In genomic region chr1:236515443-236515958, GRCh38 we compare ENCODE assay signal across 17 cellular contexts. TPM values are rescaled to one million over a fixed set of nuclear protein-coding genes. Genes with fewer than 3 reads are reported as not detected.
A peak's percentile ranks its signal among the peaks of the same experiment; 100 is the strongest.
DNase-seq lines count a peak whose midpoint lies in the region; ATAC-seq, FAIRE-seq and TF ChIP-seq lines count a peak whose summit lies in the region.
"Had no signal": no experiment of that assay in that cellular context is flagged by ENCODE, and none has a peak within 500 bp of the region (broad histone marks: within the 10 kb centered on the region; RNA-seq: fewer than 3 reads in every experiment).

No MANE protein-coding gene starts in this region.

- no peaks in the 10 kb centered on the region for H3K9me3 ChIP-seq in keratinocyte (ENCODE audit: control insufficient read depth, low read depth, low read length)
- H3K9me3 ChIP-seq: BLaER1, tibial artery had no signal

- no peaks in the 10 kb centered on the region for H3K79me2 ChIP-seq in keratinocyte (ENCODE audit: control insufficient read depth, insufficient read depth, low read length)

- no peaks in the 10 kb centered on the region for H3K9me1 ChIP-seq in keratinocyte (ENCODE audit: control insufficient read depth, extremely low read depth, insufficient read depth, low read length)

- H3K9me3 Mint-ChIP-seq in activated T-helper 1 cell treated with anti-CD3 and anti-CD28 coated beads, Interleukin-12 subunit alpha, Interleukin-12 subunit beta, Interleukin-2, Interleukin-4 antibody, amounts not matched to agents 30 ng/mL and 10 ng/mL and 1 ng/mL, durations not matched to agents 14 hours and 24 hours and 36 hours = no peaks in the 10 kb centered on the region
- no peaks in the 10 kb centered on the region for H3K9me3 Mint-ChIP-seq in activated CD8-positive, alpha-beta T cell treated with anti-CD3 and anti-CD28 coated beads, Interleukin-2, amount 10 ng/mL, durations not matched to agents 7 days and 5 days (ENCODE audit: insufficient read depth)
- H3K9me3 Mint-ChIP-seq: activated naive CD8-positive, alpha-beta T cell treated with anti-CD3 and anti-CD28 coated beads, Interleukin-2, amount 10 ng/mL, durations not matched to agents 7 days and 5 days had no signal

- no peak for ATAC-seq in activated CD8-positive, alpha-beta T cell treated with anti-CD3 and anti-CD28 coated beads, Interleukin-2, amount 10 ng/mL, durations not matched to agents 7 days and 5 days
- ATAC-seq in GM18520 (IDR thresholded peaks at IDR 0.05; ENCODE audit: unreplicated experiment) = no peak

- DNase-seq in HTR-8/SVneo (ENCODE audit: insufficient read length, low spot score) = no peak
- peak; percentile 82 for DNase-seq in NCI-H748 (lab: John Stamatoyannopoulos, UW; ENCODE audit: unreplicated experiment)
- no peak for DNase-seq in keratinocyte (ENCODE audit: low read depth, low spot score)
- no peak for DNase-seq in activated T-helper 1 cell treated with anti-CD3 and anti-CD28 coated beads, Interleukin-12 subunit alpha, Interleukin-12 subunit beta, Interleukin-2, Interleukin-4 antibody, amounts not matched to agents 30 ng/mL and 10 ng/mL and 1 ng/mL, durations not matched to agents 14 hours and 24 hours and 36 hours (ENCODE audit: low spot score)
- DNase-seq in activated CD8-positive, alpha-beta T cell treated with anti-CD3 and anti-CD28 coated beads, Interleukin-2, amount 10 ng/mL, durations not matched to agents 7 days and 5 days = no peak
- DNase-seq in germinal center (ENCODE audit: low spot score) = no peak
- DNase-seq: activated CD4-positive, alpha-beta T cell treated with anti-CD3 and anti-CD28 coated beads, Interleukin-2, amount 50 U/mL, for 48 hours; activated naive CD8-positive, alpha-beta T cell treated with anti-CD3 and anti-CD28 coated beads, Interleukin-2, amount 10 ng/mL, durations not matched to agents 7 days and 5 days; dermis blood vessel endothelial cell; NCI-H82; retina; SW 1271; tibial artery had no signal

- TF ChIP-seq CTCF in 22Rv1 (IDR thresholded peaks at IDR 0.05) (no peak), keratinocyte (optimal IDR thresholded peaks at IDR 0.05 in 1 of 3, IDR thresholded peaks at IDR 0.05 in 1 of 3, conservative IDR thresholded peaks at IDR 0.05 in 1 of 3; ENCODE audit: extremely low read depth in 1 of 3, insufficient read depth in 2 of 3, low read length in 3 of 3) (no peak)

- no peaks in the 10 kb centered on the region for H3K27me3 Mint-ChIP-seq in activated T-helper 1 cell treated with anti-CD3 and anti-CD28 coated beads, Interleukin-12 subunit alpha, Interleukin-12 subunit beta, Interleukin-2, Interleukin-4 antibody, amounts not matched to agents 30 ng/mL and 10 ng/mL and 1 ng/mL, durations not matched to agents 14 hours and 24 hours and 36 hours (ENCODE audit: insufficient read depth)
- peaks cover 19% of the 10 kb centered on the region for H3K27me3 Mint-ChIP-seq in activated CD8-positive, alpha-beta T cell treated with anti-CD3 and anti-CD28 coated beads, Interleukin-2, amount 10 ng/mL, durations not matched to agents 7 days and 5 days (ENCODE audit: low read depth)

- intact Hi-C loops in activated T-helper 1 cell treated with anti-CD3 and anti-CD28 coated beads, Interleukin-12 subunit alpha, Interleukin-12 subunit beta, Interleukin-2, Interleukin-4 antibody, amounts not matched to agents 30 ng/mL and 10 ng/mL and 1 ng/mL, durations not matched to agents 14 hours and 24 hours and 36 hours (cut with micrococcal nuclease) = no loop called here

- H3K4me1 ChIP-seq in keratinocyte (ENCODE audit: control insufficient read depth, extremely low read depth, insufficient read depth, low read length) = peaks cover 14% of the 10 kb centered on the region

- CTCF ChIA-PET in activated CD8-positive, alpha-beta T cell treated with anti-CD3 and anti-CD28 coated beads, Interleukin-2, amount 10 ng/mL, durations not matched to agents 7 days and 5 days (lab: Charles Lee) = no interaction called here

- peak overlapping the region; percentile 57 for H2AFZ ChIP-seq in keratinocyte (ENCODE audit: control insufficient read depth, low read length)

- H3K27ac ChIP-seq in 22Rv1 = peak overlapping the region; percentile 64
- no peak overlapping the region for H3K27ac ChIP-seq in keratinocyte (ENCODE audit: control insufficient read depth, insufficient read depth, low read length)
- H3K27ac ChIP-seq: BLaER1, tibial artery had no signal

- no peaks in the 10 kb centered on the region for H3K36me3 ChIP-seq in keratinocyte (ENCODE audit: control insufficient read depth in 2 of 2, extremely low read depth in 1 of 2, insufficient read depth in 2 of 2, low read length in 2 of 2)
- H3K36me3 ChIP-seq: BLaER1, tibial artery had no signal

- no peak overlapping the region for H3K4me2 ChIP-seq in keratinocyte (ENCODE audit: control insufficient read depth, extremely low read depth, insufficient read depth, low read depth, low read length)
- H3K4me2 ChIP-seq: BLaER1 had no signal

- H3K27ac Mint-ChIP-seq in activated T-helper 1 cell treated with anti-CD3 and anti-CD28 coated beads, Interleukin-12 subunit alpha, Interleukin-12 subunit beta, Interleukin-2, Interleukin-4 antibody, amounts not matched to agents 30 ng/mL and 10 ng/mL and 1 ng/mL, durations not matched to agents 14 hours and 24 hours and 36 hours = no peak overlapping the region
- no peak overlapping the region for H3K27ac Mint-ChIP-seq in activated CD8-positive, alpha-beta T cell treated with anti-CD3 and anti-CD28 coated beads, Interleukin-2, amount 10 ng/mL, durations not matched to agents 7 days and 5 days
- H3K27ac Mint-ChIP-seq: activated naive CD8-positive, alpha-beta T cell treated with anti-CD3 and anti-CD28 coated beads, Interleukin-2, amount 10 ng/mL, durations not matched to agents 7 days and 5 days had no signal

- peaks cover 29% of the 10 kb centered on the region for H3K4me1 Mint-ChIP-seq in activated T-helper 1 cell treated with anti-CD3 and anti-CD28 coated beads, Interleukin-12 subunit alpha, Interleukin-12 subunit beta, Interleukin-2, Interleukin-4 antibody, amounts not matched to agents 30 ng/mL and 10 ng/mL and 1 ng/mL, durations not matched to agents 14 hours and 24 hours and 36 hours (ENCODE audit: low read depth)
- H3K4me1 Mint-ChIP-seq in activated CD8-positive, alpha-beta T cell treated with anti-CD3 and anti-CD28 coated beads, Interleukin-2, amount 10 ng/mL, durations not matched to agents 7 days and 5 days (ENCODE audit: low read depth) = peaks cover 18% of the 10 kb centered on the region

- H3K9ac ChIP-seq in keratinocyte (ENCODE audit: control insufficient read depth, extremely low read depth, insufficient read depth, low read length) = no peak overlapping the region
- H3K9ac ChIP-seq: BLaER1 had no signal

- FAIRE-seq in HTR-8/SVneo (lab: Jason Lieb, UNC) (peak; percentile 31), keratinocyte (lab: Jason Lieb, UNC) (peak; percentile 32)
- FAIRE-seq: H1 had no signal

- POLR2A ChIA-PET in activated CD8-positive, alpha-beta T cell treated with anti-CD3 and anti-CD28 coated beads, Interleukin-2, amount 10 ng/mL, durations not matched to agents 7 days and 5 days (lab: Charles Lee) = no interaction called here

- no peak overlapping the region for H3K4me3 ChIP-seq in keratinocyte (ENCODE audit: control insufficient read depth in 2 of 3, extremely low read depth in 1 of 3, insufficient read depth in 2 of 3, low read depth in 1 of 3, low read length in 3 of 3)
- H3K4me3 ChIP-seq: BLaER1, tibial artery had no signal

- no peaks in the 10 kb centered on the region for H3K27me3 ChIP-seq in keratinocyte (ENCODE audit: control insufficient read depth, extremely low read depth, insufficient read depth, low read length)
- H3K27me3 ChIP-seq: BLaER1, tibial artery had no signal

- dilution Hi-C loops in keratinocyte (cut with MboI; ENCODE audit: extremely low pct_ligation_motif_present, low sequenced_read_pairs) = no loop called here

- no peaks in the 10 kb centered on the region for H4K20me1 ChIP-seq in keratinocyte (ENCODE audit: control insufficient read depth, extremely low read depth, insufficient read depth, low read length)
- H4K20me1 ChIP-seq: BLaER1 had no signal

- H3K36me3 Mint-ChIP-seq in activated T-helper 1 cell treated with anti-CD3 and anti-CD28 coated beads, Interleukin-12 subunit alpha, Interleukin-12 subunit beta, Interleukin-2, Interleukin-4 antibody, amounts not matched to agents 30 ng/mL and 10 ng/mL and 1 ng/mL, durations not matched to agents 14 hours and 24 hours and 36 hours (ENCODE audit: low read depth) = no peaks in the 10 kb centered on the region
- H3K36me3 Mint-ChIP-seq in activated CD8-positive, alpha-beta T cell treated with anti-CD3 and anti-CD28 coated beads, Interleukin-2, amount 10 ng/mL, durations not matched to agents 7 days and 5 days (ENCODE audit: low read depth) = no peaks in the 10 kb centered on the region
- H3K36me3 Mint-ChIP-seq: activated naive CD8-positive, alpha-beta T cell treated with anti-CD3 and anti-CD28 coated beads, Interleukin-2, amount 10 ng/mL, durations not matched to agents 7 days and 5 days had no signal

- H3K4me3 Mint-ChIP-seq in activated T-helper 1 cell treated with anti-CD3 and anti-CD28 coated beads, Interleukin-12 subunit alpha, Interleukin-12 subunit beta, Interleukin-2, Interleukin-4 antibody, amounts not matched to agents 30 ng/mL and 10 ng/mL and 1 ng/mL, durations not matched to agents 14 hours and 24 hours and 36 hours = no peak overlapping the region
- no peak overlapping the region for H3K4me3 Mint-ChIP-seq in activated CD8-positive, alpha-beta T cell treated with anti-CD3 and anti-CD28 coated beads, Interleukin-2, amount 10 ng/mL, durations not matched to agents 7 days and 5 days

RNA-seq across cellular contexts. Expression of gene LGALS8, which starts 8.3 kb away (rescaled TPM):
- polyA plus RNA-seq in keratinocyte = 43.2 to 75.2 TPM (median 71.4 TPM) in 3 replicates
- polyA plus RNA-seq in keratinocyte (2011; ENCODE audit: low read depth) = 36.6 TPM
- polyA plus RNA-seq in keratinocyte (2011; cell fraction: cytosol; rRNA removed) = 30.5 and 47.4 TPM in 2 replicates
- polyA plus RNA-seq in keratinocyte (2011; cell fraction: nucleus; rRNA removed) = 98.8 and 104 TPM in 2 replicates
- 35.7 and 44.2 TPM in 2 replicates for polyA plus RNA-seq in keratinocyte (2012; ENCODE audit: low replicate concordance)
- polyA minus RNA-seq in keratinocyte = 14.8 to 48.9 TPM (median 40.3 TPM) in 3 replicates
- polyA minus RNA-seq in keratinocyte (2011; cell fraction: cytosol; rRNA and poly(A)+ RNA removed) = 15.7 TPM
- 24.4 and 51.5 TPM in 2 replicates for polyA minus RNA-seq in keratinocyte (2011; cell fraction: nucleus; rRNA and poly(A)+ RNA removed)
- 56.6 and 66.2 TPM in 2 replicates for total RNA-seq in activated T-helper 1 cell treated with anti-CD3 and anti-CD28 coated beads, Interleukin-12 subunit alpha, Interleukin-12 subunit beta, Interleukin-2, Interleukin-4 antibody, amounts not matched to agents 30 ng/mL and 10 ng/mL and 1 ng/mL, durations not matched to agents 14 hours and 24 hours and 36 hours
- 10 to 100 TPM; 75.5 to 77.8 TPM for total RNA-seq in activated CD8-positive, alpha-beta T cell treated with anti-CD3 and anti-CD28 coated beads, Interleukin-2, amount 10 ng/mL, durations not matched to agents 7 days and 5 days
